Comparison of ENCODE assay signal across 1 cellular context in genomic region chr17:78781339-78782304, GRCh38.
TF ChIP-seq lines count a peak whose summit lies in the region.

A gene with protein sequence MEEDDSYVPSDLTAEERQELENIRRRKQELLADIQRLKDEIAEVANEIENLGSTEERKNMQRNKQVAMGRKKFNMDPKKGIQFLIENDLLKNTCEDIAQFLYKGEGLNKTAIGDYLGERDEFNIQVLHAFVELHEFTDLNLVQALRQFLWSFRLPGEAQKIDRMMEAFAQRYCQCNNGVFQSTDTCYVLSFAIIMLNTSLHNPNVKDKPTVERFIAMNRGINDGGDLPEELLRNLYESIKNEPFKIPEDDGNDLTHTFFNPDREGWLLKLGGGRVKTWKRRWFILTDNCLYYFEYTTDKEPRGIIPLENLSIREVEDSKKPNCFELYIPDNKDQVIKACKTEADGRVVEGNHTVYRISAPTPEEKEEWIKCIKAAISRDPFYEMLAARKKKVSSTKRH (minus strand): TSS chr17:78782273. CDS start chr17:78782223, 50 bp downstream.

TF ChIP-seq in GM23338, 12 proteins besides CTCF, POLR2A, EP300 and RAD21 (continued from another document):
- TF ChIP-seq, protein P1, sequence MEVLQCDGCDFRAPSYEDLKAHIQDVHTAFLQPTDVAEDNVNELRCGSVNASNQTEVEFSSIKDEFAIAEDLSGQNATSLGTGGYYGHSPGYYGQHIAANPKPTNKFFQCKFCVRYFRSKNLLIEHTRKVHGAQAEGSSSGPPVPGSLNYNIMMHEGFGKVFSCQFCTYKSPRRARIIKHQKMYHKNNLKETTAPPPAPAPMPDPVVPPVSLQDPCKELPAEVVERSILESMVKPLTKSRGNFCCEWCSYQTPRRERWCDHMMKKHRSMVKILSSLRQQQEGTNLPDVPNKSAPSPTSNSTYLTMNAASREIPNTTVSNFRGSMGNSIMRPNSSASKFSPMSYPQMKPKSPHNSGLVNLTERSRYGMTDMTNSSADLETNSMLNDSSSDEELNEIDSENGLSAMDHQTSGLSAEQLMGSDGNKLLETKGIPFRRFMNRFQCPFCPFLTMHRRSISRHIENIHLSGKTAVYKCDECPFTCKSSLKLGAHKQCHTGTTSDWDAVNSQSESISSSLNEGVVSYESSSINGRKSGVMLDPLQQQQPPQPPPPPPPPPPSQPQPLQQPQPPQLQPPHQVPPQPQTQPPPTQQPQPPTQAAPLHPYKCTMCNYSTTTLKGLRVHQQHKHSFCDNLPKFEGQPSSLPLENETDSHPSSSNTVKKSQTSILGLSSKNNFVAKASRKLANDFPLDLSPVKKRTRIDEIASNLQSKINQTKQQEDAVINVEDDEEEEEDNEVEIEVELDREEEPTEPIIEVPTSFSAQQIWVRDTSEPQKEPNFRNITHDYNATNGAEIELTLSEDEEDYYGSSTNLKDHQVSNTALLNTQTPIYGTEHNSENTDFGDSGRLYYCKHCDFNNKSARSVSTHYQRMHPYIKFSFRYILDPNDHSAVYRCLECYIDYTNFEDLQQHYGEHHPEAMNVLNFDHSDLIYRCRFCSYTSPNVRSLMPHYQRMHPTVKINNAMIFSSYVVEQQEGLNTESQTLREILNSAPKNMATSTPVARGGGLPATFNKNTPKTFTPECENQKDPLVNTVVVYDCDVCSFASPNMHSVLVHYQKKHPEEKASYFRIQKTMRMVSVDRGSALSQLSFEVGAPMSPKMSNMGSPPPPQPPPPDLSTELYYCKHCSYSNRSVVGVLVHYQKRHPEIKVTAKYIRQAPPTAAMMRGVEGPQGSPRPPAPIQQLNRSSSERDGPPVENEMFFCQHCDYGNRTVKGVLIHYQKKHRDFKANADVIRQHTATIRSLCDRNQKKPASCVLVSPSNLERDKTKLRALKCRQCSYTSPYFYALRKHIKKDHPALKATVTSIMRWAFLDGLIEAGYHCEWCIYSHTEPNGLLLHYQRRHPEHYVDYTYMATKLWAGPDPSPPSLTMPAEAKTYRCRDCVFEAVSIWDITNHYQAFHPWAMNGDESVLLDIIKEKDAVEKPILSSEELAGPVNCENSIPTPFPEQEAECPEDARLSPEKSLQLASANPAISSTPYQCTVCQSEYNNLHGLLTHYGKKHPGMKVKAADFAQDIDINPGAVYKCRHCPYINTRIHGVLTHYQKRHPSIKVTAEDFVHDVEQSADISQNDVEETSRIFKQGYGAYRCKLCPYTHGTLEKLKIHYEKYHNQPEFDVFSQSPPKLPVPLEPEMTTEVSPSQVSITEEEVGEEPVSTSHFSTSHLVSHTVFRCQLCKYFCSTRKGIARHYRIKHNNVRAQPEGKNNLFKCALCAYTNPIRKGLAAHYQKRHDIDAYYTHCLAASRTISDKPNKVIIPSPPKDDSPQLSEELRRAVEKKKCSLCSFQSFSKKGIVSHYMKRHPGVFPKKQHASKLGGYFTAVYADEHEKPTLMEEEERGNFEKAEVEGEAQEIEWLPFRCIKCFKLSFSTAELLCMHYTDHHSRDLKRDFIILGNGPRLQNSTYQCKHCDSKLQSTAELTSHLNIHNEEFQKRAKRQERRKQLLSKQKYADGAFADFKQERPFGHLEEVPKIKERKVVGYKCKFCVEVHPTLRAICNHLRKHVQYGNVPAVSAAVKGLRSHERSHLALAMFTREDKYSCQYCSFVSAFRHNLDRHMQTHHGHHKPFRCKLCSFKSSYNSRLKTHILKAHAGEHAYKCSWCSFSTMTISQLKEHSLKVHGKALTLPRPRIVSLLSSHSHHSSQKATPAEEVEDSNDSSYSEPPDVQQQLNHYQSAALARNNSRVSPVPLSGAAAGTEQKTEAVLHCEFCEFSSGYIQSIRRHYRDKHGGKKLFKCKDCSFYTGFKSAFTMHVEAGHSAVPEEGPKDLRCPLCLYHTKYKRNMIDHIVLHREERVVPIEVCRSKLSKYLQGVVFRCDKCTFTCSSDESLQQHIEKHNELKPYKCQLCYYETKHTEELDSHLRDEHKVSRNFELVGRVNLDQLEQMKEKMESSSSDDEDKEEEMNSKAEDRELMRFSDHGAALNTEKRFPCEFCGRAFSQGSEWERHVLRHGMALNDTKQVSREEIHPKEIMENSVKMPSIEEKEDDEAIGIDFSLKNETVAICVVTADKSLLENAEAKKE (CRISPR knock-in tag; IDR thresholded peaks at IDR 0.05), result no peak
- TF ChIP-seq STAT1 (IDR thresholded peaks at IDR 0.05; ENCODE audit: unreplicated experiment), result no peak
- TF ChIP-seq NANOG (IDR thresholded peaks at IDR 0.05; ENCODE audit: borderline replicate concordance), result no peak
- no peak for TF ChIP-seq ZNF114 (CRISPR knock-in tag; IDR thresholded peaks at IDR 0.05)
- no peak for TF ChIP-seq ETS1 (IDR thresholded peaks at IDR 0.05)
- TF ChIP-seq EZH2 (IDR thresholded peaks at IDR 0.05; ENCODE audit: low read depth, unreplicated experiment), result no peak
- no peak for TF ChIP-seq ZNF331 (CRISPR knock-in tag; IDR thresholded peaks at IDR 0.05; ENCODE audit: low read depth)
